In genomic region chr1:156725683-156726280, GRCh38 we compare ENCODE assay signal across 8 cellular contexts. TPM values are rescaled to one million over a fixed set of nuclear protein-coding genes. Genes with fewer than 3 reads are reported as not detected.
A peak's percentile ranks its signal among the peaks of the same experiment; 100 is the strongest.
DNase-seq lines count a peak whose midpoint lies in the region; FAIRE-seq and TF ChIP-seq lines count a peak whose summit lies in the region.

No MANE protein-coding gene starts in this region.

- TF ChIP-seq POLR2A in GM12891 (IDR thresholded peaks at IDR 0.05; ENCODE audit: low read depth, low read length) (peak; percentile 16; the same call in 1 of the 2 replicates), endothelial cell of umbilical vein (IDR thresholded peaks at IDR 0.05; ENCODE audit: low read depth, low read length) (no peak)

- CTCF ChIA-PET in endothelial cell of umbilical vein (lab: Charles Lee) = interaction anchor here (0.6 to 5.3 kb wide), 71 partner anchors 7 to 202 kb away, joined by 3 to 546 read pairs (median 6); partner anchors contain the start of genes CRABP2, HDGF, INSRR and LRRC71

- POLR2A ChIA-PET in endothelial cell of umbilical vein (lab: Charles Lee) = interaction anchor here (0.5 to 1.7 kb wide), 4 partner anchors 36 to 165 kb away, joined by 3 to 6 read pairs (median 4); no protein-coding TSS in a partner anchor

- H3K4me1 ChIP-seq in endothelial cell of umbilical vein (ENCODE audit: control insufficient read depth, extremely low read depth, insufficient read depth, low read length) = peaks cover 32% of the 10 kb centered on the region

- intact Hi-C loops in endothelial cell of umbilical vein (cut with micrococcal nuclease) = loop anchor here (1.0 kb wide), 8 partner anchors 19 to 202 kb away; partner anchors contain the start of gene NTRK1

- DNase-seq in GM12891 (ENCODE audit: insufficient read length, low spot score) (peak; percentile 67), HT-29 (ENCODE audit: low spot score) (peak; percentile 98), NOMO-1 treated with DMSO at 0.1 percent for 48 hours (lab: John Stamatoyannopoulos, UW; ENCODE audit: unreplicated experiment) (peak; percentile 94), endothelial cell of umbilical vein (ENCODE audit: low read depth, low spot score) (peak; percentile 86), middle frontal gyrus (ENCODE audit: extremely low spot score, low spot score) (peak; percentile 74), amniotic stem cell (lab: John Stamatoyannopoulos, UW) (no peak)
- DNase-seq in activated CD8-positive, alpha-beta memory T cell treated with anti-CD3 and anti-CD28 coated beads for 4 hours (ENCODE audit: low read depth in 2 of 2) = peak; percentile 55 to 63
- DNase-seq in stimulated activated CD8-positive, alpha-beta memory T cell treated with anti-CD3 and anti-CD28 coated beads, Interleukin-15, amount 100 ng/mL, for 1 hour (ENCODE audit: low read depth) = peak; percentile 57

- H4K20me1 ChIP-seq in endothelial cell of umbilical vein (replicated peaks; ENCODE audit: control insufficient read depth, extremely low read depth, insufficient read depth, low read length) = peaks cover 7% of the 10 kb centered on the region

- dilution Hi-C loops in endothelial cell of umbilical vein (cut with MboI; ENCODE audit: extremely low pct_ligation_motif_present, low sequenced_read_pairs) = no loop called here

- no peak overlapping the region for H3K27ac ChIP-seq in endothelial cell of umbilical vein (ENCODE audit: insufficient read depth, low read depth, low read length)

- no peaks in the 10 kb centered on the region for H3K27me3 ChIP-seq in endothelial cell of umbilical vein (ENCODE audit: control insufficient read depth in 2 of 2, insufficient read depth in 2 of 2, low read length in 2 of 2)

- peak overlapping the region; percentile 3 to 79 (median 18) for H3K4me3 ChIP-seq in endothelial cell of umbilical vein (replicated peaks in 1 of 3; ENCODE audit: insufficient read depth in 1 of 3, low read depth in 1 of 3, low read length in 3 of 3)

- H3K4me2 ChIP-seq in endothelial cell of umbilical vein (ENCODE audit: insufficient read depth, low read length) = peak overlapping the region; percentile 89

- H3K9ac ChIP-seq in endothelial cell of umbilical vein (replicated peaks; ENCODE audit: extremely low read depth, insufficient read depth, low read length) = peak overlapping the region; percentile 25

- no peaks in the 10 kb centered on the region for H3K9me1 ChIP-seq in endothelial cell of umbilical vein (replicated peaks; ENCODE audit: control insufficient read depth, extremely low read depth, insufficient read depth, low read length)

- peak; percentile 98 to 99 for TF ChIP-seq CTCF in endothelial cell of umbilical vein (IDR thresholded peaks at IDR 0.05; ENCODE audit: extremely low read depth in 1 of 2, insufficient read depth in 1 of 2, low read depth in 1 of 2, low read length in 2 of 2)

- peak; percentile 85 for FAIRE-seq in GM12891 (lab: Jason Lieb, UNC)
- FAIRE-seq in endothelial cell of umbilical vein (lab: Jason Lieb, UNC) = peak; percentile 93

- H3K36me3 ChIP-seq in endothelial cell of umbilical vein (ENCODE audit: control insufficient read depth in 2 of 2, extremely low read depth in 1 of 2, insufficient read depth in 2 of 2, low read length in 2 of 2) = peaks cover 10 to 23% of the 10 kb centered on the region in 2 experiments

- no TSS peak for BruUV-seq in endothelial cell of umbilical vein (replicated peaks; lab: Mats Ljungman, UMichigan)

- no peak overlapping the region for H2AFZ ChIP-seq in endothelial cell of umbilical vein (ENCODE audit: low read depth, low read length)

- no peaks in the 10 kb centered on the region for H3K9me3 ChIP-seq in endothelial cell of umbilical vein (replicated peaks; ENCODE audit: control insufficient read depth, insufficient read depth, low read length)

- peaks cover 55% of the 10 kb centered on the region for H3K79me2 ChIP-seq in endothelial cell of umbilical vein (ENCODE audit: control insufficient read depth, insufficient read depth, low read length)

TF ChIP-seq in GM12891, 5 proteins besides CTCF, POLR2A, EP300 and RAD21:
- TF ChIP-seq SPI1 (IDR thresholded peaks at IDR 0.05; ENCODE audit: low read depth, low read length) (peak; percentile 99), POLR2AphosphoS5 (IDR thresholded peaks at IDR 0.05; ENCODE audit: low read depth, low read length) (no peak)

TF ChIP-seq in endothelial cell of umbilical vein, 7 proteins besides CTCF, POLR2A, EP300 and RAD21:
- TF ChIP-seq JUN (IDR thresholded peaks at IDR 0.05; ENCODE audit: borderline replicate concordance, insufficient read depth, insufficient read length, low read depth) = no peak
- peak; percentile 20 for TF ChIP-seq MYC (IDR thresholded peaks at IDR 0.05; ENCODE audit: low read depth, low read length)
- no peak for TF ChIP-seq GATA2 (IDR thresholded peaks at IDR 0.05; ENCODE audit: insufficient read depth, insufficient read length, low read depth, low read length)
- TF ChIP-seq POLR2AphosphoS5 (IDR thresholded peaks at IDR 0.05; ENCODE audit: insufficient read depth, low read depth, low read length) = peak; percentile 32
- TF ChIP-seq EZH2 (IDR thresholded peaks at IDR 0.05; ENCODE audit: borderline replicate concordance, low read depth, low read length, severe bottlenecking) = no peak

RNA-seq across cellular contexts. Expression of gene METTL25B, which starts 2.5 kb away (rescaled TPM):
- polyA plus RNA-seq in GM12891 (2012; ENCODE audit: low read depth, missing spikeins) = 17.7 TPM
- 30.0 and 30.3 TPM in 2 replicates for total RNA-seq in HT-29 (2014; rRNA removed; shearing (Covaris generic))
- total RNA-seq in endothelial cell of umbilical vein = 12.8 and 15.5 TPM in 2 replicates
- 15.0 and 17.3 TPM in 2 replicates for polyA plus RNA-seq in endothelial cell of umbilical vein
- 10.3 and 11.4 TPM in 2 replicates for polyA plus RNA-seq in endothelial cell of umbilical vein (2011; cell fraction: cytosol; rRNA removed)
- 29.0 and 38.2 TPM in 2 replicates for polyA plus RNA-seq in endothelial cell of umbilical vein (2011; cell fraction: nucleus; rRNA removed)
- 7.6 and 9.9 TPM in 2 replicates for polyA plus RNA-seq in endothelial cell of umbilical vein (2012)
- polyA minus RNA-seq in endothelial cell of umbilical vein = 10.6 and 13.0 TPM in 2 replicates
- 26.8 TPM for polyA minus RNA-seq in endothelial cell of umbilical vein (2011; cell fraction: cytosol; rRNA and poly(A)+ RNA removed)
- polyA minus RNA-seq in endothelial cell of umbilical vein (2011; cell fraction: nucleus; rRNA and poly(A)+ RNA removed) = 9.0 and 9.9 TPM in 2 replicates

RNA-seq across cellular contexts. Expression of gene ISG20L2, which starts 2.8 kb away (rescaled TPM):
- polyA plus RNA-seq in GM12891 (2012; ENCODE audit: low read depth, missing spikeins) = 20.5 TPM
- total RNA-seq in HT-29 (2014; rRNA removed; shearing (Covaris generic)) = 30.8 and 33.2 TPM in 2 replicates
- 32.1 and 35.3 TPM in 2 replicates for total RNA-seq in endothelial cell of umbilical vein
- 32.0 and 33.2 TPM in 2 replicates for polyA plus RNA-seq in endothelial cell of umbilical vein
- 34.1 and 37.0 TPM in 2 replicates for polyA plus RNA-seq in endothelial cell of umbilical vein (2011; cell fraction: cytosol; rRNA removed)
- polyA plus RNA-seq in endothelial cell of umbilical vein (2011; cell fraction: nucleus; rRNA removed) = 20.2 and 24.9 TPM in 2 replicates
- 27.8 and 37.7 TPM in 2 replicates for polyA plus RNA-seq in endothelial cell of umbilical vein (2012)
- polyA minus RNA-seq in endothelial cell of umbilical vein = 48.1 and 59.4 TPM in 2 replicates
- polyA minus RNA-seq in endothelial cell of umbilical vein (2011; cell fraction: cytosol; rRNA and poly(A)+ RNA removed) = 22.1 TPM
- polyA minus RNA-seq in endothelial cell of umbilical vein (2011; cell fraction: nucleus; rRNA and poly(A)+ RNA removed) = 23.7 and 28.4 TPM in 2 replicates

RNA-seq across cellular contexts. Expression of gene MRPL24, which starts 15.1 kb away (rescaled TPM):
- 116 TPM for polyA plus RNA-seq in GM12891 (2012; ENCODE audit: low read depth, missing spikeins)
- 111 and 115 TPM in 2 replicates for total RNA-seq in HT-29 (2014; rRNA removed; shearing (Covaris generic))
- total RNA-seq in endothelial cell of umbilical vein = 63.3 and 77.7 TPM in 2 replicates
- polyA plus RNA-seq in endothelial cell of umbilical vein = 46.5 and 47.9 TPM in 2 replicates
- 67.0 and 79.6 TPM in 2 replicates for polyA plus RNA-seq in endothelial cell of umbilical vein (2011; cell fraction: cytosol; rRNA removed)
- polyA plus RNA-seq in endothelial cell of umbilical vein (2011; cell fraction: nucleus; rRNA removed) = 44.5 and 52.6 TPM in 2 replicates
- polyA plus RNA-seq in endothelial cell of umbilical vein (2012) = 74.8 and 88.5 TPM in 2 replicates
- 30.4 and 46.8 TPM in 2 replicates for polyA minus RNA-seq in endothelial cell of umbilical vein
- polyA minus RNA-seq in endothelial cell of umbilical vein (2011; cell fraction: cytosol; rRNA and poly(A)+ RNA removed) = 31.3 TPM
- polyA minus RNA-seq in endothelial cell of umbilical vein (2011; cell fraction: nucleus; rRNA and poly(A)+ RNA removed) = 9.9 and 10.5 TPM in 2 replicates

RNA-seq across cellular contexts. Expression of gene CRABP2, which starts 20.4 kb away (rescaled TPM):
- 0.18 TPM for polyA plus RNA-seq in GM12891 (2012; ENCODE audit: low read depth, missing spikeins)
- 289 and 312 TPM in 2 replicates for total RNA-seq in HT-29 (2014; rRNA removed; shearing (Covaris generic))
- total RNA-seq in endothelial cell of umbilical vein = 1.0 and 2.6 TPM in 2 replicates
- 0.21 and 0.32 TPM in 2 replicates for polyA plus RNA-seq in endothelial cell of umbilical vein
- polyA plus RNA-seq in endothelial cell of umbilical vein (2011; cell fraction: cytosol; rRNA removed) = 0.37 and 0.45 TPM in 2 replicates
- polyA plus RNA-seq in endothelial cell of umbilical vein (2011; cell fraction: nucleus; rRNA removed) = 1.2 and 2.1 TPM in 2 replicates
- 0.37 and 0.88 TPM in 2 replicates for polyA plus RNA-seq in endothelial cell of umbilical vein (2012)
- polyA minus RNA-seq in endothelial cell of umbilical vein = not detected in 2 replicates
- 2.4 TPM for polyA minus RNA-seq in endothelial cell of umbilical vein (2011; cell fraction: cytosol; rRNA and poly(A)+ RNA removed)
- 0.82 TPM in 1 of 2 replicates, not detected in the other for polyA minus RNA-seq in endothelial cell of umbilical vein (2011; cell fraction: nucleus; rRNA and poly(A)+ RNA removed)

RNA-seq across cellular contexts. Expression of gene HDGF, which starts 25.7 kb away (rescaled TPM):
- 113 TPM for polyA plus RNA-seq in GM12891 (2012; ENCODE audit: low read depth, missing spikeins)
- 490 and 566 TPM in 2 replicates for total RNA-seq in HT-29 (2014; rRNA removed; shearing (Covaris generic))
- total RNA-seq in endothelial cell of umbilical vein = 279 and 298 TPM in 2 replicates
- 94.7 and 95.1 TPM in 2 replicates for polyA plus RNA-seq in endothelial cell of umbilical vein
- polyA plus RNA-seq in endothelial cell of umbilical vein (2011; cell fraction: cytosol; rRNA removed) = 139 and 148 TPM in 2 replicates
- polyA plus RNA-seq in endothelial cell of umbilical vein (2011; cell fraction: nucleus; rRNA removed) = 93.2 and 108 TPM in 2 replicates
- polyA plus RNA-seq in endothelial cell of umbilical vein (2012) = 140 and 207 TPM in 2 replicates
- 104 and 113 TPM in 2 replicates for polyA minus RNA-seq in endothelial cell of umbilical vein
- polyA minus RNA-seq in endothelial cell of umbilical vein (2011; cell fraction: cytosol; rRNA and poly(A)+ RNA removed) = 188 TPM
- polyA minus RNA-seq in endothelial cell of umbilical vein (2011; cell fraction: nucleus; rRNA and poly(A)+ RNA removed) = 25.0 and 26.9 TPM in 2 replicates
